ENCODE assay signal across 10 cellular contexts in the genomic region with DNA sequence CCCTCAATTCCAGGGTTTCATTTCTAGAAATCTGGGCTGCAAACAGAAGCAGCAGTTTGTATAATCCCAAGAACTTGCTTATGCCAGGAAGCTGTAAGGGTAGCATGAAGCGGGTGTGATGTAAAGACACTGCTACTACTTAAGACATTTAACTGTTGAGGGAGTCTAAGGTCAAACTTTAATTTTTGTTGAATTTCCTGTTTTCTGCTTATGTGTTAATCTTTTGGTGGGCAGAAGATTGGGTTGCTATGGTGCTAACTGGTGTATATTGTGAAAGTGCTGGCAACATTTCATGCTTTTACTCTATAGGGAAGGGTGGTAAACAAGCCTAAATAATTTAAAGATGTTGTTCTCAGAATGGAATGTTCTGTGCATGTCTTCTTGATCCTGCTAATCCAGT. TPM values are rescaled to one million over a fixed set of nuclear protein-coding genes. Genes with fewer than 3 reads are reported as not detected.
DNase-seq lines count a peak whose midpoint lies in the region; ATAC-seq and TF ChIP-seq lines count a peak whose summit lies in the region.
"Had no signal": no experiment of that assay in that cellular context is flagged by ENCODE, and none has a peak within 500 bp of the region (broad histone marks: within the 10 kb centered on the region; RNA-seq: fewer than 3 reads in every experiment).

No MANE protein-coding gene starts in this region.

- H3K27me3 Mint-ChIP-seq in endothelial cell (ENCODE audit: unreplicated experiment) (peaks cover 18% of the 10 kb centered on the region), osteocyte (ENCODE audit: unreplicated experiment) (no peaks in the 10 kb centered on the region)

- peaks cover 9% of the 10 kb centered on the region for H3K36me3 Mint-ChIP-seq in endothelial cell (ENCODE audit: low read depth, unreplicated experiment)
- peaks cover 2% of the 10 kb centered on the region for H3K36me3 Mint-ChIP-seq in osteocyte (ENCODE audit: unreplicated experiment)

- H3K27ac Mint-ChIP-seq in endothelial cell (ENCODE audit: unreplicated experiment) (peak overlapping the region; percentile 10), osteocyte (ENCODE audit: unreplicated experiment) (no peak overlapping the region)

- ATAC-seq in GM21390 (IDR thresholded peaks at IDR 0.05; ENCODE audit: unreplicated experiment) (no peak), HG03565 (IDR thresholded peaks at IDR 0.05; ENCODE audit: unreplicated experiment) (no peak)

- TF ChIP-seq CTCF in endothelial cell (IDR thresholded peaks at IDR 0.05; ENCODE audit: unreplicated experiment) (no peak), osteocyte (IDR thresholded peaks at IDR 0.05) (no peak)

- H3K9me3 Mint-ChIP-seq in endothelial cell (ENCODE audit: unreplicated experiment) (no peaks in the 10 kb centered on the region), osteocyte (ENCODE audit: unreplicated experiment) (no peaks in the 10 kb centered on the region)

- in situ Hi-C loops in G401 (cut with HindIII; ENCODE audit: low sequenced_read_pairs) = no loop called here

- DNase-seq in G401 (ENCODE audit: low spot score) (peak; percentile 29), OCI-M1 (lab: John Stamatoyannopoulos, UW) (peak; percentile 78), endothelial cell (ENCODE audit: low spot score) (no peak), osteocyte (ENCODE audit: extremely low spot score, unreplicated experiment) (no peak), HCEC 1CT (no peak)
- DNase-seq: central memory CD4-positive, alpha-beta T cell; kidney glomerular epithelial cell; stimulated activated CD4-positive, alpha-beta T cell treated with anti-CD3 and anti-CD28 coated beads, Interleukin-4, amount 100 ng/mL, for 24 hours had no signal

- H3K4me1 Mint-ChIP-seq in endothelial cell (ENCODE audit: unreplicated experiment) (peaks cover 40% of the 10 kb centered on the region), osteocyte (ENCODE audit: unreplicated experiment) (peaks cover 43% of the 10 kb centered on the region)

- H3K4me3 Mint-ChIP-seq in endothelial cell (ENCODE audit: unreplicated experiment) (peak overlapping the region; percentile 76), osteocyte (ENCODE audit: unreplicated experiment) (peak overlapping the region; percentile 20)

RNA-seq across cellular contexts. Expression of gene NCOA1, which starts 2.7 kb away (rescaled TPM):
- 5.0 and 8.9 TPM in 2 replicates for total RNA-seq in G401 (2014; rRNA removed; shearing (Covaris generic))
- total RNA-seq in endothelial cell (ENCODE audit: unreplicated experiment) (47.4 TPM), osteocyte (29.0 and 35.1 TPM in 2 replicates)

Comparison
In these comparisons a context has a peak if more than half of its experiments do, and no peak if none do; other contexts are left out.
1. DNase-seq: peak in G401 (single experiment) and OCI-M1 (single experiment); none in endothelial cell (single experiment), osteocyte (single experiment) and HCEC 1CT (single experiment).